Comparison of ENCODE assay signal across 15 cellular contexts in the genomic region with DNA sequence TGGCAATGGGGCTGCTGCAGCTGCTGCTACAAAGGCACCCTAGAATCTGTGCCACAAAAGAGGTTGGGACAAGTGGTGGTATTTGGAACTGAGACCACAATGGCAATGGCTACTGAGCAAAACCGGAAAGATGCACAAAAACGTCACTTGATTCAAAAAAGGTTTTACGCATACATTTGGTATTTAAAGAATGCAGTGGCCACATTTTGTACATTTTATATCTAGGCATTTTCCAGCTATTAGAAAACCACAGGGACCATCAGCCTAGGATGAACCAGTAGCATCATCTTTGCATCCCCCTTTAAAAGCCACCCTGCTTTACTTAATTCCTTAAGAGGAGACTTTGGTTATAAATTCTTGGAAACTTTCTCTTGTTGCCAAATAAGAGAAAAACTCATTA.
DNase-seq lines count a peak whose midpoint lies in the region; ATAC-seq, FAIRE-seq and TF ChIP-seq lines count a peak whose summit lies in the region.
"Had no signal": no experiment of that assay in that cellular context is flagged by ENCODE, and none has a peak within 500 bp of the region (broad histone marks: within the 10 kb centered on the region; RNA-seq: fewer than 3 reads in every experiment).

No MANE protein-coding gene starts in this region.

- H3K4me1 ChIP-seq in PC-3 (ENCODE audit: insufficient read depth, low read length): no peaks in the 10 kb centered on the region

- DNase-seq in ELR (ENCODE audit: low read depth) (peak; percentile 51), PC-3 (peak; percentile 24), brain microvascular endothelial cell (peak; percentile 9), urothelium cell line (ENCODE audit: low spot score) (peak; percentile 39), GM12891 (ENCODE audit: insufficient read length, low spot score) (no peak), NCI-H2196 treated with DMSO at 0.1 percent for 48 hours (lab: John Stamatoyannopoulos, UW; ENCODE audit: unreplicated experiment) (no peak), GM10266 (ENCODE audit: extremely low spot score) (no peak)
- DNase-seq: NCI-H1048, NCI-H1436 treated with DMSO at 0.1 percent for 48 hours, NCI-H2029, NCI-H2171 treated with DMSO at 0.1 percent for 48 hours, NCI-H774, T-helper 17 cell had no signal

- H3K9ac ChIP-seq in PC-3 (ENCODE audit: low read length): no peak overlapping the region
- H3K9ac ChIP-seq: KMS-11 had no signal

- H3K79me2 ChIP-seq in PC-3 (ENCODE audit: low read length): no peaks in the 10 kb centered on the region

- TF ChIP-seq POLR2A in GM12891 (IDR thresholded peaks at IDR 0.05; ENCODE audit: low read depth, low read length): no peak

- in situ Hi-C loops in brain microvascular endothelial cell (cut with HindIII; ENCODE audit: low pct_ligation_motif_present, low sequenced_read_pairs): no loop called here

- no peak for ATAC-seq in PC-3
- ATAC-seq: T-helper 17 cell had no signal

- no peak overlapping the region for H3K4me3 ChIP-seq in PC-3 (ENCODE audit: low read length)
- no peak overlapping the region for H3K4me3 ChIP-seq in brain microvascular endothelial cell (ENCODE audit: low read depth, low read length)
- H3K4me3 ChIP-seq: SJSA1 had no signal

- H3K27ac ChIP-seq in PC-3 (ENCODE audit: low read length) (no peak overlapping the region), brain microvascular endothelial cell (no peak overlapping the region)
- H3K27ac ChIP-seq: KMS-11, SJSA1 had no signal

- no peaks in the 10 kb centered on the region for H3K9me3 ChIP-seq in PC-3 (ENCODE audit: low read length)
- H3K9me3 ChIP-seq: SJSA1 had no signal

- H3F3A ChIP-seq in PC-3 (ENCODE audit: low read length, unreplicated experiment): no peaks in the 10 kb centered on the region

- BruUV-seq in PC-3 (replicated peaks; lab: Mats Ljungman, UMichigan): no TSS peak

- CTCF ChIA-PET in PC-3 (lab: Charles Lee): no interaction called here

- H3K9me2 ChIP-seq in PC-3 (replicated peaks; ENCODE audit: low read length): no peaks in the 10 kb centered on the region

- no peak overlapping the region for H3K4me2 ChIP-seq in PC-3 (ENCODE audit: low read length)
- H3K4me2 ChIP-seq: KMS-11 had no signal

- intact Hi-C loops in PC-3 (cut with micrococcal nuclease): no loop called here

- H2AFZ ChIP-seq in PC-3 (ENCODE audit: low read length): no peak overlapping the region

- POLR2A ChIA-PET in PC-3 (lab: Charles Lee; ENCODE audit: unreplicated experiment): no interaction called here

- H4K20me1 ChIP-seq in PC-3 (ENCODE audit: low read length): no peaks in the 10 kb centered on the region

- H3K27me3 ChIP-seq in PC-3 (ENCODE audit: low read length) (no peaks in the 10 kb centered on the region), brain microvascular endothelial cell (replicated peaks) (no peaks in the 10 kb centered on the region)
- H3K27me3 ChIP-seq: SJSA1 had no signal

- no peak for TF ChIP-seq CTCF in PC-3 (conservative IDR thresholded peaks at IDR 0.05; ENCODE audit: low read depth, low read length)
- TF ChIP-seq CTCF in brain microvascular endothelial cell (IDR thresholded peaks at IDR 0.05; ENCODE audit: low read depth, low read length, missing control alignments): no peak
- no peak for TF ChIP-seq CTCF in GM10266 (IDR thresholded peaks at IDR 0.05; ENCODE audit: control insufficient read depth, insufficient read depth, low read depth, missing control alignments)

- H3K36me3 ChIP-seq in PC-3 (ENCODE audit: low read depth, low read length) (no peaks in the 10 kb centered on the region), brain microvascular endothelial cell (replicated peaks) (no peaks in the 10 kb centered on the region)
- H3K36me3 ChIP-seq: SJSA1 had no signal

- FAIRE-seq in urothelium cell line (lab: Jason Lieb, UNC): no peak
- FAIRE-seq in GM12891 (lab: Jason Lieb, UNC): no peak

TF ChIP-seq in GM12891, 5 proteins besides CTCF, POLR2A, EP300 and RAD21:
- TF ChIP-seq TAF1 (IDR thresholded peaks at IDR 0.05; ENCODE audit: low read depth, low read length): no peak

Comparison
In these comparisons a context has a peak if more than half of its experiments do, and no peak if none do; other contexts are left out.
1. DNase-seq: peak in ELR (single experiment), PC-3 (single experiment), brain microvascular endothelial cell (single experiment) and urothelium cell line (single experiment); none in GM12891 (single experiment), NCI-H2196 treated with DMSO at 0.1 percent for 48 hours (single experiment) and GM10266 (single experiment).